ENCODE assay signal across 8 cellular contexts in genomic region chr9:120842685-120843485, GRCh38. TPM values are rescaled to one million over a fixed set of nuclear protein-coding genes. Genes with fewer than 3 reads are reported as not detected.
DNase-seq lines count a peak whose midpoint lies in the region; ATAC-seq and TF ChIP-seq lines count a peak whose summit lies in the region.

TSS of gene PSMD5 (minus strand) at chr9:120842922. CDS start at chr9:120842909, 13 bp downstream.

- H3K4me3 Mint-ChIP-seq in T-helper 2 cell treated with Interferon-gamma antibody and Interleukin-4, amounts not matched to agents 5 μg/mL and 100 μg/mL, for 36 hours = peak within 1 kb of the TSS; percentile 99

- DNase-seq in GM13977 (ENCODE audit: low spot score) = peak; percentile 96
- DNase-seq in NCI-H187 treated with DMSO at 0.1 percent for 48 hours (lab: John Stamatoyannopoulos, UW) = peak; percentile 85
- DNase-seq in T-helper 2 cell treated with Interferon-gamma antibody and Interleukin-4, amounts not matched to agents 5 μg/mL and 100 μg/mL, for 36 hours (ENCODE audit: low spot score) = peak; percentile 98
- peak; percentile 99 for DNase-seq in astrocyte of the cerebellum (ENCODE audit: low read depth)
- peak; percentile 97 for DNase-seq in hepatic stellate cell (ENCODE audit: low spot score)
- peak; percentile 97 for DNase-seq in renal cortical epithelial cell (ENCODE audit: low read depth)
- peak; percentile 99 for DNase-seq in aorta

- TF ChIP-seq CTCF in GM13977 (IDR thresholded peaks at IDR 0.05; ENCODE audit: extremely low read depth, insufficient read depth, missing control alignments) (no peak), astrocyte of the cerebellum (IDR thresholded peaks at IDR 0.05; ENCODE audit: low read depth, low read length, missing control alignments) (no peak)

- H3K27me3 Mint-ChIP-seq in T-helper 2 cell treated with Interferon-gamma antibody and Interleukin-4, amounts not matched to agents 5 μg/mL and 100 μg/mL, for 36 hours (ENCODE audit: low read depth) = no peaks in the 10 kb centered on the region

- peaks cover 0 to 1% of the 10 kb centered on the region in 2 donors for H3K4me1 ChIP-seq in aorta (ENCODE audit: control insufficient read depth in 1 of 2, insufficient read depth in 2 of 2, low read length in 2 of 2)

- in situ Hi-C loops in GM13977 (cut with MboI; ENCODE audit: low pct_unique_long_range_greater_than_20kb, low sequenced_read_pairs, unreplicated experiment) = no loop called here
- in situ Hi-C loops in astrocyte of the cerebellum (cut with HindIII; ENCODE audit: low sequenced_read_pairs) = no loop called here

- H3K27ac ChIP-seq in aorta (ENCODE audit: low read depth in 1 of 2, low read length in 2 of 2) = peak within 1 kb of the TSS; percentile 49 to 89

- intact Hi-C loops in aorta (cut with DNase I) = no loop called here

- H3K36me3 Mint-ChIP-seq in T-helper 2 cell treated with Interferon-gamma antibody and Interleukin-4, amounts not matched to agents 5 μg/mL and 100 μg/mL, for 36 hours (ENCODE audit: low read depth) = peaks cover 52% of the 10 kb centered on the region

- H3K9me3 Mint-ChIP-seq in T-helper 2 cell treated with Interferon-gamma antibody and Interleukin-4, amounts not matched to agents 5 μg/mL and 100 μg/mL, for 36 hours = no peaks in the 10 kb centered on the region

- no peaks in the 10 kb centered on the region for H3K36me3 ChIP-seq in aorta (ENCODE audit: control insufficient read depth in 1 of 2, insufficient read depth in 2 of 2, low read length in 1 of 2)

- H3K9me3 ChIP-seq in aorta (ENCODE audit: control insufficient read depth, low read length) = no peaks in the 10 kb centered on the region

- H3K4me1 Mint-ChIP-seq in T-helper 2 cell treated with Interferon-gamma antibody and Interleukin-4, amounts not matched to agents 5 μg/mL and 100 μg/mL, for 36 hours (ENCODE audit: low read depth) = peaks cover 63% of the 10 kb centered on the region

- H3K27me3 ChIP-seq in aorta (ENCODE audit: control insufficient read depth in 1 of 2, insufficient read depth in 2 of 2, low read length in 1 of 2) = no peaks in the 10 kb centered on the region

- H3K27ac Mint-ChIP-seq in T-helper 2 cell treated with Interferon-gamma antibody and Interleukin-4, amounts not matched to agents 5 μg/mL and 100 μg/mL, for 36 hours = peak within 1 kb of the TSS; percentile 91

- ATAC-seq in HG02885 (IDR thresholded peaks at IDR 0.05; ENCODE audit: poor library complexity, unreplicated experiment) = peak; percentile 99
- peak; percentile 99 for ATAC-seq in aorta (ENCODE audit: low FRiP score)

- 4 to 8% methylated on average over 57 to 62 of the region's 62 CpGs for WGBS in aorta, 2 donors

- H3K4me3 ChIP-seq in astrocyte of the cerebellum (ENCODE audit: low read depth, low read length) (peak within 1 kb of the TSS; percentile 97), aorta (ENCODE audit: low read length in 2 of 2) (peak within 1 kb of the TSS; percentile 72 to 97)

RNA-seq across cellular contexts. Expression of gene PSMD5, which starts in this region (rescaled TPM):
- total RNA-seq in renal cortical epithelial cell (25.5 and 38.4 TPM in 2 replicates), aorta (10 to 100 TPM; 41.2 to 44.8 TPM)
- polyA plus RNA-seq in aorta = 10 to 100 TPM; 17.4 to 24.8 TPM

Comparison
In these comparisons a context has a peak if more than half of its experiments do, and no peak if none do; other contexts are left out.
1. Peak in every context shown above with its lines: DNase-seq, ATAC-seq, H3K4me3 ChIP-seq and H3K27ac ChIP-seq.